10 cellular contexts compared by ENCODE assay signal in genomic region chrX:15158736-15159406, GRCh38.
DNase-seq lines count a peak whose midpoint lies in the region; ATAC-seq and TF ChIP-seq lines count a peak whose summit lies in the region.
"Had no signal": no experiment of that assay in that cellular context is flagged by ENCODE, and none has a peak within 500 bp of the region (broad histone marks: within the 10 kb centered on the region; RNA-seq: fewer than 3 reads in every experiment).

No MANE protein-coding gene starts in this region.

- no peak for TF ChIP-seq CTCF in MM.1S (IDR thresholded peaks at IDR 0.05; ENCODE audit: low read length)
- no peak for TF ChIP-seq CTCF in body of pancreas (IDR thresholded peaks at IDR 0.05)
- no peak for TF ChIP-seq CTCF in tibial nerve (IDR thresholded peaks at IDR 0.05)

- WGBS in body of pancreas, 2 donors, result 82 to 83% methylated on average over 5 to 6 of the region's 7 CpGs
- WGBS in tibial nerve, 2 donors, result 85% methylated on average over 6 to 7 of the region's 7 CpGs

- peak overlapping the region; percentile 42; the same call in 1 of the 2 replicates for H3K9ac ChIP-seq in MM.1S (ENCODE audit: low read length)

- H3K4me1 Mint-ChIP-seq in immature natural killer cell, result peaks cover 2 to 23% of the 10 kb centered on the region in 2 donors

- no peaks in the 10 kb centered on the region for H3K36me3 Mint-ChIP-seq in immature natural killer cell

- H3F3A ChIP-seq in MM.1S (ENCODE audit: insufficient read depth, low read length), result no peaks in the 10 kb centered on the region

- no peaks in the 10 kb centered on the region for H4K20me1 ChIP-seq in MM.1S (ENCODE audit: insufficient read depth, low read length)

- H3K27ac Mint-ChIP-seq in immature natural killer cell, result peak overlapping the region; percentile 33 to 87 (median 83)

- H3K9me3 ChIP-seq in MM.1S (replicated peaks; ENCODE audit: insufficient read depth, low read length) (no peaks in the 10 kb centered on the region), body of pancreas (no peaks in the 10 kb centered on the region), tibial nerve (no peaks in the 10 kb centered on the region)
- H3K9me3 ChIP-seq: psoas muscle had no signal

- H3K27ac ChIP-seq in MM.1S (ENCODE audit: low read length) (peak overlapping the region; percentile 62; the same call in 1 of the 2 replicates), body of pancreas (no peak overlapping the region), tibial nerve (no peak overlapping the region)
- H3K27ac ChIP-seq: psoas muscle had no signal

- peak; percentile 44 for DNase-seq in MM.1S
- DNase-seq in immature natural killer cell, result peak in 1 of 3 donors; percentile 11
- no peak for DNase-seq in body of pancreas
- no peak for DNase-seq in tibial nerve (ENCODE audit: low spot score in 2 of 2)
- DNase-seq in NCI-H1930 (lab: John Stamatoyannopoulos, UW), result no peak
- no peak for DNase-seq in NCI-H526 (lab: John Stamatoyannopoulos, UW)
- DNase-seq: NCI-H2029, psoas muscle had no signal

- H2AFZ ChIP-seq in MM.1S (ENCODE audit: low read length), result peak overlapping the region; percentile 91

- ATAC-seq in GM18867 (IDR thresholded peaks at IDR 0.05; ENCODE audit: unreplicated experiment), result peak; percentile 70
- ATAC-seq in GM21825 (IDR thresholded peaks at IDR 0.05; ENCODE audit: unreplicated experiment), result peak; percentile 66
- no peak for ATAC-seq in body of pancreas
- ATAC-seq: psoas muscle had no signal

- H3K4me3 Mint-ChIP-seq in immature natural killer cell, result peak overlapping the region; percentile 57 to 89 (median 75)

- no peak for TF ChIP-seq POLR2A in body of pancreas (IDR thresholded peaks at IDR 0.05)
- TF ChIP-seq POLR2A in tibial nerve (IDR thresholded peaks at IDR 0.05), result no peak

- peak overlapping the region; percentile 60 for H3K4me3 ChIP-seq in MM.1S (ENCODE audit: low read length)
- no peak overlapping the region for H3K4me3 ChIP-seq in body of pancreas
- H3K4me3 ChIP-seq in tibial nerve, result no peak overlapping the region
- H3K4me3 ChIP-seq: psoas muscle had no signal

- no peaks in the 10 kb centered on the region for H3K9me2 ChIP-seq in MM.1S (replicated peaks; ENCODE audit: insufficient read depth, low read length)

- H3K27me3 Mint-ChIP-seq in immature natural killer cell (ENCODE audit: low read depth in 3 of 3), result peaks cover 3 to 9% (median 5%) of the 10 kb centered on the region in 3 donors

- H3K79me2 ChIP-seq in MM.1S (ENCODE audit: low read length), result no peaks in the 10 kb centered on the region

- no peak for TF ChIP-seq EP300 in tibial nerve (IDR thresholded peaks at IDR 0.05)

- peak overlapping the region; percentile 47 for H3K4me2 ChIP-seq in MM.1S (ENCODE audit: low read depth, low read length)

- no peaks in the 10 kb centered on the region for H3K27me3 ChIP-seq in MM.1S (replicated peaks; ENCODE audit: insufficient read depth, low read length)
- no peaks in the 10 kb centered on the region for H3K27me3 ChIP-seq in body of pancreas
- peaks cover 0 to 6% of the 10 kb centered on the region in 2 donors for H3K27me3 ChIP-seq in tibial nerve

- H3K9me3 Mint-ChIP-seq in immature natural killer cell, result no peaks in the 10 kb centered on the region

- no peaks in the 10 kb centered on the region for H3K36me3 ChIP-seq in MM.1S (replicated peaks; ENCODE audit: insufficient read depth, low read length)
- no peaks in the 10 kb centered on the region for H3K36me3 ChIP-seq in body of pancreas (replicated peaks in 1 of 2; ENCODE audit: insufficient read depth in 1 of 2, low read depth in 2 of 2)
- H3K36me3 ChIP-seq in tibial nerve, result no peaks in the 10 kb centered on the region

- intact Hi-C loops in body of pancreas (cut with DNase I), result no loop called here

- H3K4me1 ChIP-seq in MM.1S (ENCODE audit: low read length) (peaks cover 8% of the 10 kb centered on the region; the same call in 1 of the 2 replicates), body of pancreas (no peaks in the 10 kb centered on the region), tibial nerve (no peaks in the 10 kb centered on the region)
- H3K4me1 ChIP-seq: psoas muscle had no signal
